Comparison of ENCODE assay signal across 13 cellular contexts in genomic region chr1:61055110-61055614, GRCh38. TPM values are rescaled to one million over a fixed set of nuclear protein-coding genes. Genes with fewer than 3 reads are reported as not detected.
DNase-seq lines count a peak whose midpoint lies in the region; ATAC-seq and TF ChIP-seq lines count a peak whose summit lies in the region.
"Had no signal": no experiment of that assay in that cellular context is flagged by ENCODE, and none has a peak within 500 bp of the region (broad histone marks: within the 10 kb centered on the region; RNA-seq: fewer than 3 reads in every experiment).

No MANE protein-coding gene starts in this region.

- H3K4me1 ChIP-seq in thoracic aorta (ENCODE audit: control insufficient read depth in 1 of 2, low read depth in 2 of 2): peaks cover 21 to 42% of the 10 kb centered on the region in 2 donors

- peak; percentile 15 for DNase-seq in NCI-H2227 treated with DMSO at 0.1 percent for 48 hours (lab: John Stamatoyannopoulos, UW)
- DNase-seq in NCI-H2227 (lab: John Stamatoyannopoulos, UW; ENCODE audit: unreplicated experiment): no peak
- no peak for DNase-seq in caudate nucleus (lab: John Stamatoyannopoulos, UW)
- peak; percentile 32 to 66 for DNase-seq in lung microvascular endothelial cell (ENCODE audit: low read depth in 2 of 2)
- DNase-seq in thoracic aorta (ENCODE audit: low spot score): no peak
- DNase-seq in GM10248 (ENCODE audit: extremely low spot score): no peak
- DNase-seq in DMS79 (lab: John Stamatoyannopoulos, UW): no peak
- no peak for DNase-seq in stimulated activated CD4-positive, alpha-beta T cell treated with anti-CD3 and anti-CD28 coated beads, Interleukin-4, amount 100 ng/mL, for 1 hour
- DNase-seq: activated CD8-positive, alpha-beta T cell treated with anti-CD3 and anti-CD28 coated beads, Interleukin-2, amount 10 ng/mL, durations not matched to agents 7 days and 5 days; activated naive CD4-positive, alpha-beta T cell treated with anti-CD3 and anti-CD28 coated beads, Interleukin-2, amount 50 U/mL, for 16 hours; naive B cell; NCI-H1417 treated with DMSO at 0.1 percent for 48 hours had no signal

- POLR2A ChIA-PET in GM10248 (lab: Yijun Ruan, JAX): no interaction called here

- H3K9me3 ChIP-seq in thoracic aorta: no peaks in the 10 kb centered on the region

- CTCF ChIA-PET in GM10248 (lab: Yijun Ruan, JAX): interaction anchor here (0.6 to 1.3 kb wide), 2 partner anchors 9 to 529 kb away, joined by 3 read pairs; no protein-coding TSS in a partner anchor

- no peaks in the 10 kb centered on the region for H3K27me3 ChIP-seq in thoracic aorta (replicated peaks; ENCODE audit: insufficient read depth)

- TF ChIP-seq CTCF in thoracic aorta (IDR thresholded peaks at IDR 0.05) (no peak), GM10248 (IDR thresholded peaks at IDR 0.05; ENCODE audit: control extremely low read depth, extremely low read depth, low read depth, missing control alignments) (no peak)

- H3K27ac ChIP-seq in caudate nucleus (ENCODE audit: low read depth, low read length): peak overlapping the region; percentile 94
- peak overlapping the region; percentile 98 to 99 for H3K27ac ChIP-seq in thoracic aorta
- H3K27ac ChIP-seq: HL-60 had no signal

- ATAC-seq in thoracic aorta (ENCODE audit: insufficient number of reproducible peaks, low FRiP score, low read depth): no peak
- ATAC-seq: activated CD8-positive, alpha-beta T cell treated with anti-CD3 and anti-CD28 coated beads, Interleukin-2, amount 10 ng/mL, durations not matched to agents 7 days and 5 days had no signal

- peak overlapping the region; percentile 89 for H3K4me3 ChIP-seq in thoracic aorta

- H3K36me3 ChIP-seq in thoracic aorta: no peaks in the 10 kb centered on the region

RNA-seq across cellular contexts. Expression of gene NFIA, which starts 27.2 kb away (rescaled TPM):
- 8.5 and 14.3 TPM in 2 replicates for total RNA-seq in lung microvascular endothelial cell
- total RNA-seq in thoracic aorta: 100 to 1,000 TPM in 1 of 2 donors, 10 to 100 TPM in 1; 99.8 to 118 TPM

Comparison
In these comparisons a context has a peak if more than half of its experiments do, and no peak if none do; other contexts are left out.
1. DNase-seq: peak in NCI-H2227 treated with DMSO at 0.1 percent for 48 hours (single experiment) and lung microvascular endothelial cell (2 of 2); none in NCI-H2227 (single experiment), caudate nucleus (0 of 61), thoracic aorta (single experiment), GM10248 (single experiment), DMS79 (single experiment) and stimulated activated CD4-positive, alpha-beta T cell treated with anti-CD3 and anti-CD28 coated beads, Interleukin-4, amount 100 ng/mL, for 1 hour (single experiment).